Comparison of ENCODE assay signal across 1 cellular context in the genomic region with DNA sequence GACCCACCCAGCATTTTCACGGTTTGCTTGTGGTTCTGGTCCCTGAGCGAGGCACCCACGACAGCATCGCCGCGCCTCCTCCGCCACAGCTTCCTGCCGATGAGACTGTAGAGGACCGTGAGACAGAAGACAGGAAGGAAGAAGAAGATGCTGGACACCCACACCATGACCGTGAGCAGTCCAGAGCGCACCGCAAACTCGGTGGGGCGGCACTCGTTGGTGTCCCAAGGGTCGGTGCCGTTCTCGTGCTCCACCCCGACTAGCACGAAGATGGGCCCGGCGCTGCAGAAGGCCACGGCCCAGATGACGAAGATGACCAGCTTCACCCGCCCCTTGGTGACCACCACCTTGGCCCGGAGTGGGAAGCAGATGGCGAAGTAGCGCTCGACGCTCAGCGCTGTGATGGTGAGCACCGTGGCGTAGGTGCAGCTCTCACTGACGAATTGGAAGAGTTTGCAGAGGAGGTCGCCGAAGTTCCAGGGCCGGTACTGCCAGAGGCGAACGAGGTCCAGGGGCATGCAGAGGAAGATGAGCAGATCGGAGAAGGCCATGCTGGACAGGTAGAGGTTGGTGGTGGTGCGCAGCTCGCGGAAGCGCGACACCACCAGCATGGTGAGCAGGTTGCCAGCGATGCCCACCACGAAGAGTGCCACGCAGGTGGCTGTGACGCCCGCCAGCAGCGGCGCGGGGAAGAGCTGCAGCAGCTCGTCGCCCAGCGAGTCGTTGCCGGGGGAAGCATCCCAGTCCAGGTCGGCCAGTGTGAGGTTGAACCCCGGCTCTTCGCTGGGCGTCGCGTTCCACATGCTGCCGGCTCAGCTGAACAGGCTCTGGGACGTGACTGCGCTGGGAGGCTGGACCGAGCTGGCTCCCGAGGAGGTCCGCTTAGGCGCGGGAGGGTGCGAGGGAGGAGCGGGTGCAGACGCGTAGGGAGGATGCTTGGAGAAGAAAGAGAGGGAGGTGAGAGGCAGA.
TF ChIP-seq lines count a peak whose summit lies in the region.

A gene with protein sequence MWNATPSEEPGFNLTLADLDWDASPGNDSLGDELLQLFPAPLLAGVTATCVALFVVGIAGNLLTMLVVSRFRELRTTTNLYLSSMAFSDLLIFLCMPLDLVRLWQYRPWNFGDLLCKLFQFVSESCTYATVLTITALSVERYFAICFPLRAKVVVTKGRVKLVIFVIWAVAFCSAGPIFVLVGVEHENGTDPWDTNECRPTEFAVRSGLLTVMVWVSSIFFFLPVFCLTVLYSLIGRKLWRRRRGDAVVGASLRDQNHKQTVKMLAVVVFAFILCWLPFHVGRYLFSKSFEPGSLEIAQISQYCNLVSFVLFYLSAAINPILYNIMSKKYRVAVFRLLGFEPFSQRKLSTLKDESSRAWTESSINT (minus strand): TSS at position 846 of the 969 bp plus-strand sequence. CDS start 43 bp downstream, at position 803.

TF ChIP-seq in H1, 55 proteins besides CTCF, POLR2A, EP300 and RAD21:
- peak; percentile 90 for TF ChIP-seq MAX (IDR thresholded peaks at IDR 0.05)
- no peak for TF ChIP-seq TEAD4 (IDR thresholded peaks at IDR 0.05; ENCODE audit: low read depth, low read length)
- TF ChIP-seq JUN (IDR thresholded peaks at IDR 0.05; ENCODE audit: low read depth, low read length) = no peak
- peak; percentile 79 for TF ChIP-seq E2F6 (IDR thresholded peaks at IDR 0.05)
- no peak for TF ChIP-seq ZNF274 (IDR thresholded peaks at IDR 0.05; ENCODE audit: borderline replicate concordance, extremely low read depth, low read length)
- 0 out of 4 replicates have a peak, but pooled peaks of 1 of the 2 experiments have one; percentile 3 for TF ChIP-seq SIN3A (conservative IDR thresholded peaks at IDR 0.05 in 1 of 2, IDR thresholded peaks at IDR 0.05 in 1 of 2; ENCODE audit: low read depth in 1 of 2, low read length in 2 of 2)
- peak; percentile 81; the same call in 1 of the 2 replicates for TF ChIP-seq SUZ12 (IDR thresholded peaks at IDR 0.05; ENCODE audit: low read length)
- TF ChIP-seq EZH2 (IDR thresholded peaks at IDR 0.05; ENCODE audit: low read depth, low read length, severe bottlenecking) = peak; percentile 71
- TF ChIP-seq KDM4A (IDR thresholded peaks at IDR 0.05; ENCODE audit: low read depth, low read length, severe bottlenecking) = peak; percentile 44
- TF ChIP-seq SIX5 (IDR thresholded peaks at IDR 0.05; ENCODE audit: low read depth, low read length) = no peak
